Comparison of ENCODE assay signal across 34 cellular contexts in genomic region chr3:72381584-72381983, GRCh38.
DNase-seq lines count a peak whose midpoint lies in the region; ATAC-seq and TF ChIP-seq lines count a peak whose summit lies in the region.
"Had no signal": no experiment of that assay in that cellular context is flagged by ENCODE, and none has a peak within 500 bp of the region (broad histone marks: within the 10 kb centered on the region; RNA-seq: fewer than 3 reads in every experiment).

No MANE protein-coding gene starts in this region.

- H3K4ac ChIP-seq in H9 (ENCODE audit: low read depth, low read length) (no peak overlapping the region), trophoblast cell (ENCODE audit: low read depth, low read length) (peak overlapping the region; percentile 6)

- H2BK5ac ChIP-seq in H9 (ENCODE audit: insufficient read length, low read length) (no peak overlapping the region), trophoblast cell (ENCODE audit: low read depth, low read length, poor library complexity) (no peak overlapping the region)

- no peak overlapping the region for H3K56ac ChIP-seq in H9 (ENCODE audit: insufficient read length, low read depth, low read length)

- H2BK20ac ChIP-seq in H9 (ENCODE audit: low read depth, low read length, poor library complexity, severe bottlenecking) = no peak overlapping the region

- H4K8ac ChIP-seq in H9 (replicated peaks; ENCODE audit: insufficient read length, low read depth, low read length) = no peak overlapping the region
- no peak overlapping the region for H4K8ac ChIP-seq in trophoblast cell (ENCODE audit: low read depth, low read length)

- no peak overlapping the region for H3K4me3 Mint-ChIP-seq in H9
- H3K4me3 Mint-ChIP-seq: activated T-cell treated with anti-CD3 and anti-CD28 coated beads, Interleukin-2, amount 50 U/mL, for 4 hours; CD8-positive, alpha-beta memory T cell; stimulated activated naive B cell treated with anti-CD40 and anti-IgM and Interleukin-4, amounts not matched to agents 10 μg/mL and 1 μg/mL and 100 μg/mL, for 72 hours had no signal

- intact Hi-C loops in heart left ventricle (cut with DNase I) = no loop called here

- H3K4me2 ChIP-seq in H9 (ENCODE audit: insufficient read depth, insufficient read length, low read length) (no peak overlapping the region), trophoblast cell (ENCODE audit: low read length) (no peak overlapping the region)
- H3K4me2 ChIP-seq: hepatocyte had no signal

- no peak overlapping the region for H4K91ac ChIP-seq in H9 (ENCODE audit: insufficient read length, low read depth, low read length)
- no peak overlapping the region for H4K91ac ChIP-seq in trophoblast cell (ENCODE audit: low read depth, low read length)

- no peak overlapping the region for H4K12ac ChIP-seq in trophoblast cell (ENCODE audit: low read depth, low read length)

- peaks cover 48% of the 10 kb centered on the region for H3K79me2 ChIP-seq in H9 (ENCODE audit: insufficient read depth, low read length)
- H3K79me2 ChIP-seq in trophoblast cell (ENCODE audit: control insufficient read depth, insufficient read depth, low read length, poor library complexity) = peaks cover 4% of the 10 kb centered on the region

- no peaks in the 10 kb centered on the region for H3K27me3 ChIP-seq in H9 (ENCODE audit: insufficient read depth, low read length)
- no peaks in the 10 kb centered on the region for H3K27me3 ChIP-seq in trophoblast cell (ENCODE audit: insufficient read depth, low read length)
- no peaks in the 10 kb centered on the region for H3K27me3 ChIP-seq in heart left ventricle
- H3K27me3 ChIP-seq: breast epithelium, esophagus squamous epithelium, hepatocyte, right lobe of liver, testis had no signal

- TF ChIP-seq CTCF in H9 (conservative IDR thresholded peaks at IDR 0.05) (no peak), heart left ventricle (IDR thresholded peaks at IDR 0.05) (no peak)

- H4K5ac ChIP-seq in H9 (ENCODE audit: insufficient read length, low read depth, low read length) = no peak overlapping the region

- H3K23me2 ChIP-seq in H9 (ENCODE audit: insufficient read length, low read depth, low read length, poor library complexity, severe bottlenecking) = no peaks in the 10 kb centered on the region

- H3K9me3 ChIP-seq in H9 (ENCODE audit: control insufficient read depth, low read depth, low read length) (no peaks in the 10 kb centered on the region), trophoblast cell (ENCODE audit: insufficient read depth, low read depth, low read length) (no peaks in the 10 kb centered on the region), heart left ventricle (no peaks in the 10 kb centered on the region)
- H3K9me3 ChIP-seq: breast epithelium, esophagus squamous epithelium, right lobe of liver, testis had no signal

- H3K36me3 Mint-ChIP-seq in H9 (ENCODE audit: insufficient read depth in 1 of 3, low read depth in 3 of 3) = peaks cover 8 to 9% (median 8%) of the 10 kb centered on the region in 3 experiments; a peak in 6 of 7 replicates

- H3K27ac ChIP-seq in H9 (ENCODE audit: insufficient read length, low read depth, low read length) (no peak overlapping the region), cingulate gyrus (ENCODE audit: low read depth, low read length) (peak overlapping the region; percentile 95), trophoblast cell (ENCODE audit: low read depth, low read length) (no peak overlapping the region), heart left ventricle (no peak overlapping the region)
- H3K27ac ChIP-seq: esophagus squamous epithelium, hepatocyte, right lobe of liver, RWPE1, testis had no signal

- H2AFZ ChIP-seq in H9 (ENCODE audit: low read length) (no peak overlapping the region), trophoblast cell (ENCODE audit: insufficient read depth, low read length, poor library complexity) (no peak overlapping the region)
- H2AFZ ChIP-seq: hepatocyte had no signal

- H2BK12ac ChIP-seq in H9 (ENCODE audit: insufficient read length, low read depth, low read length) (no peak overlapping the region), trophoblast cell (ENCODE audit: low read length) (no peak overlapping the region)

- no peaks in the 10 kb centered on the region for H4K20me1 ChIP-seq in H9 (ENCODE audit: control insufficient read depth, insufficient read depth, insufficient read length)

- peak overlapping the region; percentile 45 to 85 (median 49); a peak in 5 of 7 replicates for H3K27ac Mint-ChIP-seq in H9
- H3K27ac Mint-ChIP-seq: stimulated activated naive B cell treated with anti-CD40 and anti-IgM and Interleukin-4, amounts not matched to agents 10 μg/mL and 1 μg/mL and 100 μg/mL, for 72 hours had no signal

- H3K79me1 ChIP-seq in H9 (ENCODE audit: insufficient read depth, low read depth, low read length, poor library complexity, severe bottlenecking) (peaks cover 12% of the 10 kb centered on the region), trophoblast cell (ENCODE audit: low read length) (no peaks in the 10 kb centered on the region)

- no peaks in the 10 kb centered on the region for H3K27me3 Mint-ChIP-seq in H9 (ENCODE audit: low read depth)
- H3K27me3 Mint-ChIP-seq: CD8-positive, alpha-beta memory T cell; stimulated activated naive B cell treated with anti-CD40 and anti-IgM and Interleukin-4, amounts not matched to agents 10 μg/mL and 1 μg/mL and 100 μg/mL, for 72 hours had no signal

- H3K14ac ChIP-seq in H9 (ENCODE audit: insufficient read depth, low read length) (no peak overlapping the region; the same call in 1 of the 2 replicates), trophoblast cell (ENCODE audit: low read length) (no peak overlapping the region)

- ATAC-seq in heart left ventricle = no peak
- ATAC-seq: activated T-cell treated with anti-CD3 and anti-CD28 coated beads, Interleukin-2, amount 50 U/mL, for 4 hours; left colon; right lobe of liver had no signal

- no peak overlapping the region for H3K23ac ChIP-seq in H9 (ENCODE audit: insufficient read length, low read depth, low read length)
- H3K23ac ChIP-seq in trophoblast cell (ENCODE audit: low read length) = no peak overlapping the region

- H3T11ph ChIP-seq in H9 (ENCODE audit: low read length) = no peak overlapping the region

- H3K4me1 ChIP-seq in H9 (ENCODE audit: insufficient read depth, low read length) (peaks cover 45% of the 10 kb centered on the region; the same call in 1 of the 2 replicates), trophoblast cell (ENCODE audit: control insufficient read depth in 1 of 2, insufficient read depth in 2 of 2, low read length in 2 of 2) (peaks cover 2 to 4% of the 10 kb centered on the region in 2 experiments), heart left ventricle (peaks cover 0 to 57% (median 31%) of the 10 kb centered on the region in 12 donors)
- H3K4me1 ChIP-seq: breast epithelium had no signal

- DNase-seq in NCI-H82 (lab: John Stamatoyannopoulos, UW) = peak; percentile 14
- no peak for DNase-seq in NCI-H82 treated with DMSO at 0.1 percent for 48 hours (lab: John Stamatoyannopoulos, UW; ENCODE audit: unreplicated experiment)
- DNase-seq in H9 = no peak
- no peak for DNase-seq in trophoblast cell
- DNase-seq in NCI-H1694 treated with DMSO at 0.1 percent for 48 hours (lab: John Stamatoyannopoulos, UW) = no peak
- DNase-seq in epidermal melanocyte (ENCODE audit: insufficient read length, low spot score) = no peak
- no peak for DNase-seq in heart left ventricle
- DNase-seq: 8988T; activated CD4-positive, alpha-beta T cell treated with anti-CD3 and anti-CD28 coated beads for 4 hours; activated CD8-positive, alpha-beta memory T cell treated with anti-CD3 and anti-CD28 coated beads for 24 hours; activated naive CD4-positive, alpha-beta T cell; activated T-cell treated with anti-CD3 and anti-CD28 coated beads, Interleukin-2, amount 50 U/mL, for 4 hours; amygdala; CD8-positive, alpha-beta memory T cell; cortex of kidney; DMS153; esophagus squamous epithelium; foreskin melanocyte; GOT3; IMR-90; left colon; mammary epithelial cell; NCI-H1092 treated with DMSO at 0.1 percent for 48 hours; NCI-H1930; NCI-H2227 treated with DMSO at 0.1 percent for 48 hours; NCI-H748 treated with DMSO at 0.1 percent for 48 hours; right lobe of liver; stimulated activated CD4-positive, alpha-beta T cell treated with anti-CD3 and anti-CD28 coated beads, Interleukin-4, amount 100 ng/mL, for 24 hours; stimulated activated naive B cell treated with anti-CD40 and anti-IgM and Interleukin-4, amounts not matched to agents 10 μg/mL and 1 μg/mL and 100 μg/mL, for 72 hours; testis had no signal

- no peaks in the 10 kb centered on the region for H3K9me3 Mint-ChIP-seq in H9
- H3K9me3 Mint-ChIP-seq: activated T-cell treated with anti-CD3 and anti-CD28 coated beads, Interleukin-2, amount 50 U/mL, for 4 hours; CD8-positive, alpha-beta memory T cell; stimulated activated naive B cell treated with anti-CD40 and anti-IgM and Interleukin-4, amounts not matched to agents 10 μg/mL and 1 μg/mL and 100 μg/mL, for 72 hours had no signal

- no peak overlapping the region for H2BK15ac ChIP-seq in H9 (ENCODE audit: low read depth, low read length)

- H3K4me1 Mint-ChIP-seq in H9 = peaks cover 76 to 84% of the 10 kb centered on the region in 2 experiments

- H3K4me3 ChIP-seq in trophoblast cell (ENCODE audit: low read depth, low read length) (no peak overlapping the region), heart left ventricle (no peak overlapping the region)
- H3K4me3 ChIP-seq: breast epithelium, esophagus squamous epithelium, hepatocyte, right lobe of liver, testis had no signal

- H2BK120ac ChIP-seq in H9 (ENCODE audit: low read depth, low read length, poor library complexity, severe bottlenecking) (no peak overlapping the region), trophoblast cell (ENCODE audit: insufficient read depth, low read length, poor library complexity) (no peak overlapping the region)

- no peak overlapping the region for H3K18ac ChIP-seq in H9 (ENCODE audit: insufficient read length, low read depth, low read length)
- no peak overlapping the region for H3K18ac ChIP-seq in trophoblast cell (ENCODE audit: low read length)

- H3K36me3 ChIP-seq in trophoblast cell (ENCODE audit: control insufficient read depth in 1 of 2, insufficient read depth in 2 of 2, low read length in 2 of 2) = peaks cover 6 to 9% of the 10 kb centered on the region in 2 experiments
- peaks cover 0 to 27% (median 17%) of the 10 kb centered on the region in 9 donors for H3K36me3 ChIP-seq in heart left ventricle

- H2AK5ac ChIP-seq in H9 (ENCODE audit: insufficient read length, low read length) (no peak overlapping the region), trophoblast cell (ENCODE audit: low read length) (no peak overlapping the region)

- WGBS in H9 (ENCODE audit: extremely low coverage, insufficient read length, low lambda C conversion rate) = no CpG with 5 or more reads among the region's 6 CpGs
- WGBS in trophoblast cell (ENCODE audit: extremely low coverage, insufficient coverage, insufficient read length) = no CpG with 5 or more reads among the region's 6 CpGs
- WGBS in heart left ventricle, 4 donors = 91 to 96% (median 92%) methylated on average over 6 of the region's 6 CpGs

- TF ChIP-seq POLR2A in heart left ventricle (IDR thresholded peaks at IDR 0.05) = no peak

- no peak overlapping the region for H3K9ac ChIP-seq in H9 (ENCODE audit: extremely low read depth, insufficient read length, low read length)
- no peak overlapping the region for H3K9ac ChIP-seq in trophoblast cell (ENCODE audit: low read length)
